8 cellular contexts compared by ENCODE assay signal in genomic region chr7:5365976-5366625, GRCh38. TPM values are rescaled to one million over a fixed set of nuclear protein-coding genes. Genes with fewer than 3 reads are reported as not detected.
DNase-seq lines count a peak whose midpoint lies in the region; ATAC-seq and TF ChIP-seq lines count a peak whose summit lies in the region.
"Not testable (repeated sequence)": the region's sequence is repeated elsewhere in the genome, so short reads cannot be mapped to it uniquely, and the experiment has no call there.

No MANE protein-coding gene starts in this region.

- H3K4me3 ChIP-seq in osteoblast (ENCODE audit: insufficient read depth, low read length); testis: not testable (repeated sequence)

- TF ChIP-seq CTCF in osteoblast (IDR thresholded peaks at IDR 0.05; ENCODE audit: extremely low read depth, low read depth, low read length) = peak; percentile 89
- peak; percentile 64 to 75 (median 74) for TF ChIP-seq CTCF in testis (IDR thresholded peaks at IDR 0.05)

- intact Hi-C loops in testis (cut with DNase I; ENCODE audit: low total_unique reads) = not testable (repeated sequence)

- H3K27me3 ChIP-seq in osteoblast (ENCODE audit: insufficient read depth, low read length); testis: not testable (repeated sequence)

- peaks cover 97% of the 10 kb centered on the region for H3K79me2 ChIP-seq in osteoblast (ENCODE audit: insufficient read depth, low read length)

- H2AFZ ChIP-seq in osteoblast (ENCODE audit: low read length) = not testable (repeated sequence)

- not testable (repeated sequence) for H3K9me3 Mint-ChIP-seq in activated naive CD4-positive, alpha-beta T cell treated with anti-CD3 and anti-CD28 coated beads, Interleukin-2, amount 50 U/mL, for 72 hours

- H3K36me3 Mint-ChIP-seq in activated naive CD4-positive, alpha-beta T cell treated with anti-CD3 and anti-CD28 coated beads, Interleukin-2, amount 50 U/mL, for 72 hours = not testable (repeated sequence)

- 67 to 73% methylated on average over 12 of the region's 12 CpGs for WGBS in testis, 2 donors

- H3K27ac ChIP-seq in osteoblast (ENCODE audit: low read depth, low read length) = peak overlapping the region; percentile 17
- H3K27ac ChIP-seq in testis = not testable (repeated sequence)

- not testable (repeated sequence) for H3K9me3 ChIP-seq in osteoblast (ENCODE audit: low read depth, low read length); testis

- peaks cover 67% of the 10 kb centered on the region for H4K20me1 ChIP-seq in osteoblast (ENCODE audit: insufficient read depth, low read length)

- not testable (repeated sequence) for H3K4me2 ChIP-seq in osteoblast (ENCODE audit: insufficient read depth, low read length)

- H3K4me1 ChIP-seq in osteoblast (ENCODE audit: insufficient read depth, low read length); testis: not testable (repeated sequence)

- H3K36me3 ChIP-seq in osteoblast (ENCODE audit: insufficient read depth, low read length) = peaks cover 38% of the 10 kb centered on the region
- H3K36me3 ChIP-seq in testis (ENCODE audit: low read depth, missing control alignments) = not testable (repeated sequence)

- peak; percentile 71 for ATAC-seq in HG02678 (IDR thresholded peaks at IDR 0.05; ENCODE audit: unreplicated experiment)
- ATAC-seq in activated naive CD4-positive, alpha-beta T cell treated with anti-CD3 and anti-CD28 coated beads, Interleukin-2, amount 50 U/mL, for 72 hours = peak; percentile 74 to 76

- DNase-seq in ELR (ENCODE audit: low read depth) (peak; percentile 87), NCI-H187 treated with DMSO at 0.1 percent for 48 hours (lab: John Stamatoyannopoulos, UW) (peak; percentile 6), SW480 (ENCODE audit: low spot score) (peak; percentile 80), glomerular endothelial cell (ENCODE audit: extremely low read depth, low read depth, low spot score) (peak; percentile 33), osteoblast (ENCODE audit: insufficient read length, low spot score, missing footprints) (peak; percentile 98), testis (peak; percentile 80)
- DNase-seq in activated naive CD4-positive, alpha-beta T cell treated with anti-CD3 and anti-CD28 coated beads, Interleukin-2, amount 50 U/mL, for 72 hours (ENCODE audit: low spot score in 2 of 2) = peak in 1 of 2 donors; percentile 61

- not testable (repeated sequence) for TF ChIP-seq POLR2A in testis (IDR thresholded peaks at IDR 0.05)

- not testable (repeated sequence) for H3K27ac Mint-ChIP-seq in activated naive CD4-positive, alpha-beta T cell treated with anti-CD3 and anti-CD28 coated beads, Interleukin-2, amount 50 U/mL, for 72 hours

RNA-seq across cellular contexts. Expression of gene TNRC18, which starts 57.5 kb away (rescaled TPM):
- 10 to 100 TPM; 46.9 to 47.7 TPM for total RNA-seq in activated naive CD4-positive, alpha-beta T cell treated with anti-CD3 and anti-CD28 coated beads, Interleukin-2, amount 50 U/mL, for 72 hours
- total RNA-seq in glomerular endothelial cell (70.9 and 99.1 TPM in 2 replicates), osteoblast (61.3 and 83.6 TPM in 2 replicates), testis (100 to 1,000 TPM; 117 to 128 TPM)
- polyA plus RNA-seq in testis (ENCODE audit: insufficient read depth, low read depth, low replicate concordance) = 56.2 TPM
